ENCODE assay signal across 19 cellular contexts in the genomic region with DNA sequence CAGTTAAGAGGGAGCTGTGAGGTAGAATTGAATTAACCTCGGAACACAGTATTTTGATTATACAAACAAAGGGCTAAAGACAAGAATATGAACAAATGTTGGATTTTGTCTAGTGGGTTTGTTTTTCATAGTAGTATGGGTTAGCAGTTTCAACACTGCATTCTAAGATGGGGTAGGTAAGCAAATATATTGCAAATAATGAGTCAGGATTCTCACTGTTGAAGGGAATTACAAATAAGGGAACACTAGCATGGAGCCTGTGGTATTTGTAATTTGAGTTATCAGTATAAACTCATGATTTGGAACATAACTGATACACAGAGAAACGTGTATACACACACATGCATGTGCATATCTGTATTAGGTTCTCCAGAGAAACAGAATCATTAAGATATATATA.
"Had no signal": no experiment of that assay in that cellular context is flagged by ENCODE, and none has a peak within 500 bp of the region (broad histone marks: within the 10 kb centered on the region; RNA-seq: fewer than 3 reads in every experiment).

No MANE protein-coding gene starts in this region.

- H3K4me1 ChIP-seq: esophagus squamous epithelium, upper lobe of left lung had no signal

- H3K4me3 ChIP-seq: dorsolateral prefrontal cortex, esophagus squamous epithelium, upper lobe of left lung had no signal

- H3K9me3 ChIP-seq: esophagus squamous epithelium, upper lobe of left lung had no signal

- H3K27ac ChIP-seq: dorsolateral prefrontal cortex, esophagus squamous epithelium, upper lobe of left lung had no signal

- H3K27me3 ChIP-seq: dorsolateral prefrontal cortex, esophagus squamous epithelium, upper lobe of left lung had no signal

- DNase-seq: activated B cell treated with CpG ODN at 0.5 μM for 24 hours; activated CD4-positive, alpha-beta T cell treated with anti-CD3 and anti-CD28 coated beads for 36 hours; activated CD4-positive, alpha-beta T cell treated with anti-CD3 and anti-CD28 coated beads, Interleukin-2, amount 50 U/mL, for 48 hours; activated naive CD4-positive, alpha-beta T cell treated with anti-CD3 and anti-CD28 coated beads for 36 hours; activated naive CD8-positive, alpha-beta T cell treated with anti-CD3 and anti-CD28 coated beads, Interleukin-2, amount 50 U/mL, for 24 hours; activated T-cell treated with anti-CD3 and anti-CD28 coated beads, Interleukin-2, amount 50 U/mL, for 48 hours; aorta; caudate nucleus; dorsolateral prefrontal cortex; esophagus squamous epithelium; hippocampal formation; left ventricle myocardium superior; mammary epithelial cell; midbrain; natural killer cell; stimulated activated CD4-positive, alpha-beta T cell treated with anti-CD3 and anti-CD28 coated beads, Interleukin-4, amount 100 ng/mL, for 24 hours; stimulated activated naive CD8-positive, alpha-beta T cell treated with anti-CD3 and anti-CD28 coated beads, Interleukin-15, Interleukin-2, amounts not matched to agents 100 U/mL and 50 U/mL, for 24 hours; T1000; upper lobe of left lung had no signal

- ATAC-seq: activated CD4-positive, alpha-beta T cell treated with anti-CD3 and anti-CD28 coated beads for 36 hours; activated naive CD8-positive, alpha-beta T cell treated with anti-CD3 and anti-CD28 coated beads, Interleukin-2, amount 50 U/mL, for 24 hours; left ventricle myocardium superior; natural killer cell; stimulated activated naive CD8-positive, alpha-beta T cell treated with anti-CD3 and anti-CD28 coated beads, Interleukin-15, Interleukin-2, amounts not matched to agents 100 U/mL and 50 U/mL, for 24 hours had no signal
